ENCODE assay signal across 9 cellular contexts in genomic region chr11:925158-925495, GRCh38. TPM values are rescaled to one million over a fixed set of nuclear protein-coding genes. Genes with fewer than 3 reads are reported as not detected.
DNase-seq lines count a peak whose midpoint lies in the region; ATAC-seq and TF ChIP-seq lines count a peak whose summit lies in the region.
"Had no signal": no experiment of that assay in that cellular context is flagged by ENCODE, and none has a peak within 500 bp of the region (broad histone marks: within the 10 kb centered on the region; RNA-seq: fewer than 3 reads in every experiment).

No MANE protein-coding gene starts in this region.

- H3K27me3 ChIP-seq in Peyer's patch (no peaks in the 10 kb centered on the region), psoas muscle (ENCODE audit: insufficient read depth in 3 of 3, low read length in 2 of 3) (no peaks in the 10 kb centered on the region)

- 51 to 63% (median 61%) methylated on average over 20 to 28 of the region's 28 CpGs for WGBS in psoas muscle, 3 donors

- TF ChIP-seq CTCF in Peyer's patch (IDR thresholded peaks at IDR 0.05) (no peak), fibroblast of villous mesenchyme (IDR thresholded peaks at IDR 0.05; ENCODE audit: insufficient read depth, low read depth, low read length) (no peak), psoas muscle (IDR thresholded peaks at IDR 0.05) (no peak)

- H3K9ac ChIP-seq in ES-I3 (ENCODE audit: low read depth, low read length): peak overlapping the region; percentile 50; the same call in 1 of the 2 replicates

- H3K9me3 ChIP-seq in ES-I3 (ENCODE audit: control insufficient read depth, insufficient read depth, low read length) (no peaks in the 10 kb centered on the region), Peyer's patch (no peaks in the 10 kb centered on the region), psoas muscle (no peaks in the 10 kb centered on the region)

- H3K4me1 ChIP-seq in ES-I3 (ENCODE audit: insufficient read depth, low read length) (no peaks in the 10 kb centered on the region; the same call in 1 of the 2 replicates), Peyer's patch (peaks cover 0 to 32% (median 6%) of the 10 kb centered on the region in 4 donors), psoas muscle (peaks cover 23% of the 10 kb centered on the region)

- H3K4me3 ChIP-seq in Peyer's patch: peak overlapping the region; percentile 80 to 95 (median 81)
- peak overlapping the region; percentile 39 for H3K4me3 ChIP-seq in fibroblast of villous mesenchyme (ENCODE audit: low read depth, low read length)
- peak overlapping the region; percentile 80 for H3K4me3 ChIP-seq in psoas muscle

- H3K27ac ChIP-seq in Peyer's patch (peak overlapping the region; percentile 57 to 95 (median 90)), psoas muscle (peak overlapping the region; percentile 86)

- TF ChIP-seq POLR2A in Peyer's patch (IDR thresholded peaks at IDR 0.05): no peak

- DNase-seq in Peyer's patch (peak in 1 of 3 donors; percentile 53), fibroblast of villous mesenchyme (ENCODE audit: low read depth) (no peak), psoas muscle (peak; percentile 36 to 68), NCI-H2107 (lab: John Stamatoyannopoulos, UW) (no peak), mucosa of gallbladder (ENCODE audit: low spot score) (no peak)
- DNase-seq in stimulated activated CD4-positive, alpha-beta T cell treated with anti-CD3 and anti-CD28 coated beads, Interleukin-4, amount 100 ng/mL, for 24 hours: no peak
- DNase-seq: cortex of kidney had no signal

- peaks cover 11% of the 10 kb centered on the region for H3K36me3 ChIP-seq in ES-I3 (ENCODE audit: insufficient read depth, low read length)
- no peaks in the 10 kb centered on the region for H3K36me3 ChIP-seq in Peyer's patch
- peaks cover 0 to 9% of the 10 kb centered on the region in 2 donors for H3K36me3 ChIP-seq in psoas muscle (ENCODE audit: insufficient read depth in 1 of 2, low read depth in 1 of 2)

- intact Hi-C loops in psoas muscle (cut with DNase I): loop anchor here (5.0 kb wide), 3 partner anchors 52 to 127 kb away; no protein-coding TSS in a partner anchor

- peak in 2 of 4 donors; percentile 4 to 10 for ATAC-seq in psoas muscle
- ATAC-seq in GM21528 (IDR thresholded peaks at IDR 0.05; ENCODE audit: low FRiP score, unreplicated experiment): no peak

RNA-seq across cellular contexts. Expression of gene AP2A2, which starts 0.5 kb away (rescaled TPM):
- total RNA-seq in Peyer's patch (100 to 1,000 TPM; 103 to 383 (median 136) TPM), fibroblast of villous mesenchyme (45.7 and 53.5 TPM in 2 replicates), psoas muscle (10 to 100 TPM; 26.5 to 31.4 (median 27.7) TPM), mucosa of gallbladder (91.8 TPM)
- polyA plus RNA-seq in psoas muscle: 10 to 100 TPM; 15.9 to 21.7 (median 19.8) TPM

RNA-seq across cellular contexts. Expression of gene CHID1, which starts 14.5 kb away (rescaled TPM):
- total RNA-seq in Peyer's patch (10 to 100 TPM; 50.6 to 72.6 (median 57.2) TPM), fibroblast of villous mesenchyme (42.2 and 42.3 TPM in 2 replicates), psoas muscle (10 to 100 TPM; 31.2 to 44.5 (median 34.7) TPM), mucosa of gallbladder (101 TPM)
- 10 to 100 TPM; 25.5 to 40.4 (median 28.3) TPM for polyA plus RNA-seq in psoas muscle

Comparison
In these comparisons a context has a peak if more than half of its experiments do, and no peak if none do; other contexts are left out.
1. DNase-seq: peak in psoas muscle (2 of 2); none in fibroblast of villous mesenchyme (single experiment), NCI-H2107 (single experiment), mucosa of gallbladder (single experiment) and stimulated activated CD4-positive, alpha-beta T cell treated with anti-CD3 and anti-CD28 coated beads, Interleukin-4, amount 100 ng/mL, for 24 hours (single experiment).
2. Peak in every context shown above with its lines, with median percentiles within 50 percentile points of each other: H3K4me3 ChIP-seq.